In the genomic region with DNA sequence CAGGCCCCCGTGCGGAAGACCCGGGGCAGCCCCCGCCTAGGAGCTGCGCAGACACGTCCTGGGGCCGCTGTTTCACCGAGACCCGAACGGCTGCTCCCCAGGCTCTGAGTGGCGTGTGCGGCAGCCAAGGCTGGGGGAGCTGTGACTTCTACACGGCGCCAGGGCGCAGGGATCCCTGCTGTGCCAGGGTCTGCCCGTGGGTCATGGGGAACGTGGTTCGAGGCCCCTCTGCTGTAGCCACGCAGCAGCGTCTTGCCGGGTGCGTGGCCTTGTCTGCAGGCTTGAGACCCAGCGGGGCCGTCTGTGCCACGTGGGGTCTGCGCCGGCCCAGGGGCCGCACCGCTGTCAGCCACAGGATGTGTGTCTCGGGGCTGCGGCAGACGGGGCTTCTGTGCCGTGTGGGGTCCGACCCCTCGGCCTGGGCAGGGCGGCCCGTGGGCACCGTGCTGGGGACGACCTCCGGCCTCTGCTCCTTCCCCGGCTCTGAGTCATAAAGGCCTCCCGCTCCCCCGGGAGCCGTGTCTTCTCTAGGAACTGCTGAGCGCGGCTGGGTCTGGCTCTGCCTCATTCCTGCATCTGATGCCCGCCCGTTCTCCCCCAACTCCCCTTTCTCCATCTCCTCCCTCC, we compare ENCODE assay signal across 9 cellular contexts. TPM values are rescaled to one million over a fixed set of nuclear protein-coding genes. Genes with fewer than 3 reads are reported as not detected.
A peak's percentile ranks its signal among the peaks of the same experiment; 100 is the strongest.
DNase-seq lines count a peak whose midpoint lies in the region; ATAC-seq, FAIRE-seq and TF ChIP-seq lines count a peak whose summit lies in the region.
"Had no signal": no experiment of that assay in that cellular context is flagged by ENCODE, and none has a peak within 500 bp of the region (broad histone marks: within the 10 kb centered on the region; RNA-seq: fewer than 3 reads in every experiment).

No MANE protein-coding gene starts in this region.

- H3K27ac ChIP-seq in HUES6 (ENCODE audit: low read depth, low read length) (no peak overlapping the region), small intestine (ENCODE audit: low read depth in 1 of 2, low read length in 1 of 2) (no peak overlapping the region)

- FAIRE-seq in RCC 7860 (lab: Jason Lieb, UNC) (no peak), small intestine (lab: Jason Lieb, UNC) (no peak)
- FAIRE-seq: islet of Langerhans had no signal

- ATAC-seq in HG02763 (IDR thresholded peaks at IDR 0.05; ENCODE audit: unreplicated experiment), result no peak

- DNase-seq in AG08396 (ENCODE audit: low spot score) (peak; percentile 71), chondrocyte (ENCODE audit: low spot score) (peak; percentile 92), myocyte (ENCODE audit: low read depth) (peak; percentile 66), RCC 7860 (ENCODE audit: low spot score) (no peak), small intestine (no peak)
- DNase-seq in NK-92 treated with Interleukin-12 subunit alpha and Interleukin-12 subunit beta, amount 100 ng/mL, for 24 hours (lab: John Stamatoyannopoulos, UW), result no peak

- H3K4me3 ChIP-seq in HUES6 (ENCODE audit: low read depth, low read length) (peak overlapping the region; percentile 56), small intestine (ENCODE audit: low read depth in 1 of 2, low read length in 2 of 2) (no peak overlapping the region)

- peaks cover 5% of the 10 kb centered on the region for H3K4me1 Mint-ChIP-seq in chondrocyte (ENCODE audit: low read depth)

- WGBS in small intestine, 3 donors, result 4 to 9% (median 6%) methylated on average over 29 to 48 of the region's 48 CpGs

- H3K4me1 ChIP-seq in HUES6 (ENCODE audit: control insufficient read depth, insufficient read depth, low read length) (no peaks in the 10 kb centered on the region), small intestine (ENCODE audit: control insufficient read depth in 2 of 2, insufficient read depth in 1 of 2, low read depth in 1 of 2, low read length in 1 of 2) (no peaks in the 10 kb centered on the region)

- peaks cover 2% of the 10 kb centered on the region for H3K36me3 Mint-ChIP-seq in chondrocyte (ENCODE audit: low read depth)

- peaks cover 23% of the 10 kb centered on the region for H3K36me3 ChIP-seq in HUES6 (ENCODE audit: control insufficient read depth, insufficient read depth, low read length)
- H3K36me3 ChIP-seq in small intestine (ENCODE audit: control insufficient read depth in 2 of 2, insufficient read depth in 2 of 2, low read length in 2 of 2), result no peaks in the 10 kb centered on the region

- H3K9me3 ChIP-seq in HUES6 (ENCODE audit: control insufficient read depth, insufficient read depth, low read depth, low read length) (0 out of 2 replicates have a peak, but pooled peaks cover 3% of the 10 kb centered on the region), small intestine (ENCODE audit: control insufficient read depth, low read depth) (no peaks in the 10 kb centered on the region)

- H3K27me3 ChIP-seq in HUES6 (ENCODE audit: control insufficient read depth, insufficient read depth, low read length) (no peaks in the 10 kb centered on the region), small intestine (ENCODE audit: control insufficient read depth in 2 of 2, insufficient read depth in 2 of 2, low read length in 2 of 2) (peaks cover 4 to 5% of the 10 kb centered on the region in 2 donors)

- no peak overlapping the region for H3K27ac Mint-ChIP-seq in chondrocyte (ENCODE audit: unreplicated experiment)

- H3K27me3 Mint-ChIP-seq in chondrocyte (ENCODE audit: low read depth), result no peaks in the 10 kb centered on the region

- H3K4me3 Mint-ChIP-seq in chondrocyte (ENCODE audit: unreplicated experiment), result peak overlapping the region; percentile 41

- peaks cover under 1% of the 10 kb centered on the region for H3K9me3 Mint-ChIP-seq in chondrocyte (ENCODE audit: low read depth)

- H3K9ac ChIP-seq in HUES6 (ENCODE audit: low read length), result peak overlapping the region; percentile 73

- no peak for TF ChIP-seq CTCF in chondrocyte (IDR thresholded peaks at IDR 0.05)

RNA-seq across cellular contexts. Expression of a gene that starts 12.7 kb away (rescaled TPM):
- total RNA-seq in chondrocyte (37.6 to 42.2 TPM (median 42.0 TPM) in 3 replicates), myocyte (78.7 and 82.3 TPM in 2 replicates)
- polyA plus RNA-seq in myocyte (2012), result 46.0 TPM
- 10 to 100 TPM; 34.9 to 69.7 (median 41.6) TPM for polyA plus RNA-seq in small intestine

RNA-seq across cellular contexts. Expression of a gene that starts 50.1 kb away (rescaled TPM):
- 6.8 to 8.0 TPM (median 7.7 TPM) in 3 replicates for total RNA-seq in chondrocyte
- 2.0 and 4.9 TPM in 2 replicates for total RNA-seq in myocyte
- polyA plus RNA-seq in myocyte (2012), result 3.5 TPM
- 10 to 100 TPM in 1 of 3 donors, 1 to 10 TPM in 2; 3.8 to 20.3 (median 6.3) TPM for polyA plus RNA-seq in small intestine

RNA-seq across cellular contexts. Expression of a gene that starts 55.4 kb away (rescaled TPM):
- total RNA-seq in chondrocyte (27.1 to 30.5 TPM (median 30.0 TPM) in 3 replicates), myocyte (207 and 226 TPM in 2 replicates)
- 139 TPM for polyA plus RNA-seq in myocyte (2012)
- 10 to 100 TPM in 2 of 3 donors, 1 to 10 TPM in 1; 4.9 to 12.3 (median 11.4) TPM for polyA plus RNA-seq in small intestine

Comparison
In these comparisons a context has a peak if more than half of its experiments do, and no peak if none do; other contexts are left out.
1. DNase-seq: peak in AG08396 (single experiment), chondrocyte (single experiment) and myocyte (single experiment); none in RCC 7860 (single experiment), small intestine (single experiment) and NK-92 treated with Interleukin-12 subunit alpha and Interleukin-12 subunit beta, amount 100 ng/mL, for 24 hours (single experiment).